8 cellular contexts compared by ENCODE assay signal in genomic region chr2:160269803-160270570, GRCh38.
DNase-seq lines count a peak whose midpoint lies in the region; ATAC-seq and TF ChIP-seq lines count a peak whose summit lies in the region.

No MANE protein-coding gene starts in this region.

- BruUV-seq in MCF 10A (replicated peaks; lab: Mats Ljungman, UMichigan) = no TSS peak

- peak overlapping the region; percentile 96 to 97 for H3K27ac ChIP-seq in breast epithelium
- peak overlapping the region; percentile 73 for H3K27ac ChIP-seq in effector memory CD4-positive, alpha-beta T cell (ENCODE audit: insufficient read depth, low read length, poor library complexity, severe bottlenecking)

- no peaks in the 10 kb centered on the region for H3K36me3 ChIP-seq in breast epithelium
- H3K36me3 ChIP-seq in effector memory CD4-positive, alpha-beta T cell (ENCODE audit: control insufficient read depth, insufficient read depth, low read length) = no peaks in the 10 kb centered on the region

- H3K4me3 ChIP-seq in breast epithelium = peak overlapping the region; percentile 40 to 69 (median 57)
- H3K4me3 ChIP-seq in effector memory CD4-positive, alpha-beta T cell (ENCODE audit: insufficient read depth, low read depth, low read length, poor library complexity, severe bottlenecking) = peak overlapping the region; percentile 68

- no peak overlapping the region for H3K4me3 Mint-ChIP-seq in MCF 10A (ENCODE audit: unreplicated experiment)

- POLR2A ChIA-PET in MCF 10A (lab: Yijun Ruan, JAX) = interaction anchor here (1.2 kb wide), 1 partner anchor 10 kb away, joined by 4 read pairs; no protein-coding TSS in a partner anchor

- no peaks in the 10 kb centered on the region for H3K27me3 Mint-ChIP-seq in MCF 10A (ENCODE audit: insufficient read depth, unreplicated experiment)

- no peaks in the 10 kb centered on the region for H3K9me3 ChIP-seq in breast epithelium
- no peaks in the 10 kb centered on the region for H3K9me3 ChIP-seq in effector memory CD4-positive, alpha-beta T cell (ENCODE audit: control insufficient read depth, low read length)

- CTCF ChIA-PET in MCF 10A (lab: Yijun Ruan, JAX) = interaction anchor here (0.5 to 1.9 kb wide), 7 partner anchors 9 to 794 kb away, joined by 3 to 4 read pairs (median 3); no protein-coding TSS in a partner anchor

- DNase-seq in breast epithelium (ENCODE audit: low spot score in 2 of 2) = peak; percentile 80 to 83
- no peak for DNase-seq in MCF 10A (ENCODE audit: unreplicated experiment)
- DNase-seq in NCI-H510A (lab: John Stamatoyannopoulos, UW) = peak; percentile 23
- peak; percentile 22 to 46 for DNase-seq in activated CD8-positive, alpha-beta memory T cell treated with anti-CD3 and anti-CD28 coated beads for 1 hour (ENCODE audit: extremely low read depth in 1 of 2, low read depth in 1 of 2)
- DNase-seq in effector memory CD4-positive, alpha-beta T cell = peak; percentile 41 to 61 (median 57)
- peak; percentile 84 to 92 for DNase-seq in lung microvascular endothelial cell (ENCODE audit: low read depth in 2 of 2)
- peak; percentile 39 to 48 (median 46) for DNase-seq in stimulated activated CD4-positive, alpha-beta T cell treated with anti-CD3 and anti-CD28 coated beads, TNF-alpha, amount 100 ng/mL, for 1 hour (ENCODE audit: low read depth in 3 of 3, low spot score in 1 of 3)

- TF ChIP-seq CTCF in breast epithelium (IDR thresholded peaks at IDR 0.05) (peak; percentile 47 to 87 (median 80)), MCF 10A (IDR thresholded peaks at IDR 0.05; ENCODE audit: unreplicated experiment) (no peak)

- no peaks in the 10 kb centered on the region for H3K27me3 ChIP-seq in breast epithelium
- no peaks in the 10 kb centered on the region for H3K27me3 ChIP-seq in effector memory CD4-positive, alpha-beta T cell (replicated peaks; ENCODE audit: control insufficient read depth, insufficient read depth, low read length, poor library complexity, severe bottlenecking)

- no peaks in the 10 kb centered on the region for H3K4me1 ChIP-seq in breast epithelium
- H3K4me1 ChIP-seq in effector memory CD4-positive, alpha-beta T cell (ENCODE audit: control insufficient read depth, insufficient read depth, low read length, poor library complexity, severe bottlenecking) = peaks cover 21% of the 10 kb centered on the region

- ATAC-seq in HG03060 (IDR thresholded peaks at IDR 0.05; ENCODE audit: low read depth, unreplicated experiment) = peak; percentile 68

- no peaks in the 10 kb centered on the region for H3K4me1 Mint-ChIP-seq in MCF 10A (ENCODE audit: insufficient read depth, unreplicated experiment)

- intact Hi-C loops in breast epithelium (cut with DNase I; ENCODE audit: low total_unique reads) (no loop called here), MCF 10A (cut with micrococcal nuclease) (no loop called here)

- H3K36me3 Mint-ChIP-seq in MCF 10A (ENCODE audit: insufficient read depth, unreplicated experiment) = peaks cover 66% of the 10 kb centered on the region

- TF ChIP-seq POLR2A in breast epithelium (IDR thresholded peaks at IDR 0.05) = no peak

- H3K27ac Mint-ChIP-seq in MCF 10A (ENCODE audit: low read depth, unreplicated experiment) = no peak overlapping the region

- no peaks in the 10 kb centered on the region for H3K9me3 Mint-ChIP-seq in MCF 10A (ENCODE audit: unreplicated experiment)
